ENCODE assay signal across 23 cellular contexts in genomic region chr11:109783017-109783416, GRCh38.
"Had no signal": no experiment of that assay in that cellular context is flagged by ENCODE, and none has a peak within 500 bp of the region (broad histone marks: within the 10 kb centered on the region; RNA-seq: fewer than 3 reads in every experiment).

No MANE protein-coding gene starts in this region.

- H3K27me3 ChIP-seq: body of pancreas, cardiac muscle cell, neutrophil, pancreas, tibial artery had no signal

- ATAC-seq: activated CD8-positive, alpha-beta memory T cell treated with anti-CD3 and anti-CD28 coated beads, Interleukin-2, amount 10 ng/mL, durations not matched to agents 7 days and 5 days; activated naive CD8-positive, alpha-beta T cell treated with anti-CD3 and anti-CD28 coated beads, Interleukin-2, amount 50 U/mL, for 24 hours; body of pancreas; left lobe of liver; lower lobe of right lung; naive thymus-derived CD4-positive, alpha-beta T cell; psoas muscle; right cardiac atrium; T-helper 17 cell had no signal

- H3K27ac ChIP-seq: cardiac muscle cell, lower lobe of right lung, neutrophil, pancreas, psoas muscle, tibial artery had no signal

- FAIRE-seq: pancreas had no signal

- H3K4me3 Mint-ChIP-seq: activated CD4-positive, alpha-beta memory T cell treated with anti-CD3 and anti-CD28 coated beads, Interleukin-2, amount 10 ng/mL, durations not matched to agents 7 days and 5 days; activated CD4-positive, alpha-beta T cell treated with anti-CD3 and anti-CD28 coated beads, Interleukin-2, amount 10 ng/mL, durations not matched to agents 24 days and 14 days; activated CD8-positive, alpha-beta memory T cell treated with anti-CD3 and anti-CD28 coated beads, Interleukin-2, amount 10 ng/mL, durations not matched to agents 7 days and 5 days; activated naive CD8-positive, alpha-beta T cell treated with anti-CD3 and anti-CD28 coated beads, Interleukin-2, amount 50 U/mL, for 24 hours; naive thymus-derived CD4-positive, alpha-beta T cell; stimulated activated naive CD8-positive, alpha-beta T cell treated with anti-CD3 and anti-CD28 coated beads, Interleukin-15, Interleukin-2, amounts not matched to agents 100 ng/mL and 50 ng/mL, for 24 hours; T-helper 17 cell had no signal

- H3K27me3 Mint-ChIP-seq: activated CD4-positive, alpha-beta memory T cell treated with anti-CD3 and anti-CD28 coated beads, Interleukin-2, amount 10 ng/mL, durations not matched to agents 7 days and 5 days; activated CD4-positive, alpha-beta T cell treated with anti-CD3 and anti-CD28 coated beads, Interleukin-2, amount 10 ng/mL, durations not matched to agents 24 days and 14 days; activated CD8-positive, alpha-beta memory T cell treated with anti-CD3 and anti-CD28 coated beads, Interleukin-2, amount 10 ng/mL, durations not matched to agents 7 days and 5 days; activated naive CD8-positive, alpha-beta T cell treated with anti-CD3 and anti-CD28 coated beads, Interleukin-2, amount 50 U/mL, for 24 hours; stimulated activated naive CD8-positive, alpha-beta T cell treated with anti-CD3 and anti-CD28 coated beads, Interleukin-15, Interleukin-2, amounts not matched to agents 100 ng/mL and 50 ng/mL, for 24 hours; T-helper 17 cell had no signal

- H3K4me1 Mint-ChIP-seq: activated CD4-positive, alpha-beta memory T cell treated with anti-CD3 and anti-CD28 coated beads, Interleukin-2, amount 10 ng/mL, durations not matched to agents 7 days and 5 days; activated CD4-positive, alpha-beta T cell treated with anti-CD3 and anti-CD28 coated beads, Interleukin-2, amount 10 ng/mL, durations not matched to agents 24 days and 14 days; activated CD8-positive, alpha-beta memory T cell treated with anti-CD3 and anti-CD28 coated beads, Interleukin-2, amount 10 ng/mL, durations not matched to agents 7 days and 5 days; activated naive CD8-positive, alpha-beta T cell treated with anti-CD3 and anti-CD28 coated beads, Interleukin-2, amount 50 U/mL, for 24 hours; naive thymus-derived CD4-positive, alpha-beta T cell; T-helper 17 cell had no signal

- H3K27ac Mint-ChIP-seq: activated CD4-positive, alpha-beta memory T cell treated with anti-CD3 and anti-CD28 coated beads, Interleukin-2, amount 10 ng/mL, durations not matched to agents 7 days and 5 days; activated CD4-positive, alpha-beta T cell treated with anti-CD3 and anti-CD28 coated beads, Interleukin-2, amount 10 ng/mL, durations not matched to agents 24 days and 14 days; activated CD8-positive, alpha-beta memory T cell treated with anti-CD3 and anti-CD28 coated beads, Interleukin-2, amount 10 ng/mL, durations not matched to agents 7 days and 5 days; activated naive CD8-positive, alpha-beta T cell treated with anti-CD3 and anti-CD28 coated beads, Interleukin-2, amount 50 U/mL, for 24 hours; naive thymus-derived CD4-positive, alpha-beta T cell; stimulated activated naive CD8-positive, alpha-beta T cell treated with anti-CD3 and anti-CD28 coated beads, Interleukin-15, Interleukin-2, amounts not matched to agents 100 ng/mL and 50 ng/mL, for 24 hours; T-helper 17 cell had no signal

- H3K9me3 Mint-ChIP-seq: activated CD4-positive, alpha-beta memory T cell treated with anti-CD3 and anti-CD28 coated beads, Interleukin-2, amount 10 ng/mL, durations not matched to agents 7 days and 5 days; activated CD4-positive, alpha-beta T cell treated with anti-CD3 and anti-CD28 coated beads, Interleukin-2, amount 10 ng/mL, durations not matched to agents 24 days and 14 days; activated naive CD8-positive, alpha-beta T cell treated with anti-CD3 and anti-CD28 coated beads, Interleukin-2, amount 50 U/mL, for 24 hours; stimulated activated naive CD8-positive, alpha-beta T cell treated with anti-CD3 and anti-CD28 coated beads, Interleukin-15, Interleukin-2, amounts not matched to agents 100 ng/mL and 50 ng/mL, for 24 hours had no signal

- H3K36me3 Mint-ChIP-seq: activated CD8-positive, alpha-beta memory T cell treated with anti-CD3 and anti-CD28 coated beads, Interleukin-2, amount 10 ng/mL, durations not matched to agents 7 days and 5 days; naive thymus-derived CD4-positive, alpha-beta T cell had no signal

- H3K9me3 ChIP-seq: body of pancreas, lower lobe of right lung, neutrophil, pancreas, psoas muscle, tibial artery had no signal

- H3K4me1 ChIP-seq: body of pancreas, lower lobe of right lung, psoas muscle, tibial artery had no signal

- DNase-seq: activated CD4-positive, alpha-beta memory T cell treated with anti-CD3 and anti-CD28 coated beads, Interleukin-2, amount 10 ng/mL, durations not matched to agents 7 days and 5 days; activated CD4-positive, alpha-beta T cell treated with anti-CD3 and anti-CD28 coated beads, Interleukin-2, amount 10 ng/mL, durations not matched to agents 24 days and 14 days; activated CD8-positive, alpha-beta memory T cell treated with anti-CD3 and anti-CD28 coated beads, Interleukin-2, amount 10 ng/mL, durations not matched to agents 7 days and 5 days; activated effector memory CD4-positive, alpha-beta T cell treated with anti-CD3 and anti-CD28 coated beads, Interleukin-2, amount 50 U/mL, for 16 hours; activated naive CD4-positive, alpha-beta T cell treated with anti-CD3 and anti-CD28 coated beads, Interleukin-2, amount 50 U/mL, for 16 hours; activated naive CD8-positive, alpha-beta T cell treated with anti-CD3 and anti-CD28 coated beads, Interleukin-2, amount 50 U/mL, for 24 hours; activated T-cell treated with anti-CD3 and anti-CD28 coated beads for 4 hours; body of pancreas; cortex of kidney; foreskin fibroblast; lower lobe of right lung; naive thymus-derived CD4-positive, alpha-beta T cell; pancreas; psoas muscle; right cardiac atrium; stimulated activated CD4-positive, alpha-beta T cell treated with anti-CD3 and anti-CD28 coated beads, Interleukin-12 subunit alpha, Interleukin-12 subunit beta, amount 100 ng/mL, for 4 hours; substantia nigra; T-helper 17 cell; tibial artery had no signal

- H3K36me3 ChIP-seq: cardiac muscle cell, lower lobe of right lung, neutrophil, pancreas, tibial artery had no signal

- H3K4me3 ChIP-seq: body of pancreas, cardiac muscle cell, lower lobe of right lung, pancreas, psoas muscle, tibial artery had no signal
